ENCODE assay signal across 16 cellular contexts in genomic region chr10:4281207-4281825, GRCh38.
A peak's percentile ranks its signal among the peaks of the same experiment; 100 is the strongest.
DNase-seq lines count a peak whose midpoint lies in the region; ATAC-seq and TF ChIP-seq lines count a peak whose summit lies in the region.
"Had no signal": no experiment of that assay in that cellular context is flagged by ENCODE, and none has a peak within 500 bp of the region (broad histone marks: within the 10 kb centered on the region; RNA-seq: fewer than 3 reads in every experiment).

No MANE protein-coding gene starts in this region.

- H3K9me3 ChIP-seq in breast epithelium (no peaks in the 10 kb centered on the region), transverse colon (no peaks in the 10 kb centered on the region)

- no peak for TF ChIP-seq EP300 in transverse colon (IDR thresholded peaks at IDR 0.05; ENCODE audit: low read depth)

- intact Hi-C loops in breast epithelium (cut with DNase I; ENCODE audit: low total_unique reads): no loop called here
- intact Hi-C loops in transverse colon (cut with DNase I; ENCODE audit: low total_unique reads): no loop called here
- intact Hi-C loops in sciatic nerve (cut with DNase I): no loop called here

- ATAC-seq in sciatic nerve: no peak
- ATAC-seq: right cardiac atrium had no signal

- TF ChIP-seq POLR2A in breast epithelium (IDR thresholded peaks at IDR 0.05): no peak
- no peak for TF ChIP-seq POLR2A in transverse colon (IDR thresholded peaks at IDR 0.05)

- no peaks in the 10 kb centered on the region for H3K27me3 ChIP-seq in breast epithelium
- H3K27me3 ChIP-seq in transverse colon: no peaks in the 10 kb centered on the region
- H3K27me3 ChIP-seq: cardiac muscle cell had no signal

- in situ Hi-C loops in transverse colon (cut with MboI; ENCODE audit: low pct_ligation_motif_present in 1 of 4, low pct_unique_long_range_greater_than_20kb in 1 of 4, low sequenced_read_pairs in 3 of 4): no loop called here

- no peaks in the 10 kb centered on the region for H3K36me3 ChIP-seq in breast epithelium
- H3K36me3 ChIP-seq in transverse colon: no peaks in the 10 kb centered on the region
- H3K36me3 ChIP-seq: cardiac muscle cell had no signal

- H3K4me1 ChIP-seq in breast epithelium: no peaks in the 10 kb centered on the region
- H3K4me1 ChIP-seq in transverse colon: peaks cover 11 to 40% (median 30%) of the 10 kb centered on the region in 4 donors

- TF ChIP-seq CTCF in breast epithelium (IDR thresholded peaks at IDR 0.05) (no peak), transverse colon (IDR thresholded peaks at IDR 0.05) (no peak)

- H3K27ac ChIP-seq in breast epithelium (peak overlapping the region; percentile 70 to 88), transverse colon (peak overlapping the region; percentile 64 to 76 (median 73))
- H3K27ac ChIP-seq: cardiac muscle cell had no signal

- WGBS in transverse colon (ENCODE audit: low coverage in 1 of 2), 2 donors: 68 to 81% methylated on average over 3 to 6 of the region's 6 CpGs

- H3K4me3 ChIP-seq in breast epithelium (no peak overlapping the region), transverse colon (no peak overlapping the region)
- H3K4me3 ChIP-seq: cardiac muscle cell had no signal

- DNase-seq in LHCN-M2 (ENCODE audit: low read depth): peak; percentile 41
- no peak for DNase-seq in breast epithelium (ENCODE audit: low spot score in 2 of 2)
- DNase-seq in kidney tubule cell (ENCODE audit: low spot score): peak; percentile 47
- no peak for DNase-seq in transverse colon
- no peak for DNase-seq in sciatic nerve (ENCODE audit: low spot score)
- DNase-seq in Kasumi-1 (lab: John Stamatoyannopoulos, UW): no peak
- DNase-seq in DMS153 (lab: John Stamatoyannopoulos, UW): no peak
- DNase-seq in NCI-H2029 treated with DMSO at 0.1 percent for 48 hours (lab: John Stamatoyannopoulos, UW): no peak
- DNase-seq: activated CD4-positive, alpha-beta T cell treated with anti-CD3 and anti-CD28 coated beads, Interleukin-2, amount 50 U/mL, for 4 hours; CD4-positive, alpha-beta memory T cell; GDM1; naive B cell; OCI-M1; right cardiac atrium; T-helper 9 cell had no signal

Comparison
In these comparisons a context has a peak if more than half of its experiments do, and no peak if none do; other contexts are left out.
1. DNase-seq: peak in LHCN-M2 (single experiment) and kidney tubule cell (single experiment); none in breast epithelium (0 of 2), transverse colon (single experiment), sciatic nerve (single experiment), Kasumi-1 (0 of 2), DMS153 (single experiment) and NCI-H2029 treated with DMSO at 0.1 percent for 48 hours (single experiment).